Comparison of ENCODE assay signal across 18 cellular contexts in genomic region chr15:70034141-70034540, GRCh38.
"Had no signal": no experiment of that assay in that cellular context is flagged by ENCODE, and none has a peak within 500 bp of the region (broad histone marks: within the 10 kb centered on the region; RNA-seq: fewer than 3 reads in every experiment).

No MANE protein-coding gene starts in this region.

- H3K9me3 ChIP-seq: ascending aorta, esophagus muscularis mucosa, left ventricle myocardium inferior, psoas muscle, thoracic aorta had no signal

- H3K27me3 Mint-ChIP-seq: activated CD8-positive, alpha-beta T cell treated with anti-CD3 and anti-CD28 coated beads for 36 hours; T-helper 17 cell had no signal

- H3K36me3 Mint-ChIP-seq: WTC11 had no signal

- H3K27ac Mint-ChIP-seq: activated CD8-positive, alpha-beta T cell treated with anti-CD3 and anti-CD28 coated beads for 36 hours; activated T-cell treated with anti-CD3 and anti-CD28 coated beads, Interleukin-2, amount 50 U/mL, for 72 hours; T-helper 17 cell; WTC11 had no signal

- H3K4me3 ChIP-seq: ascending aorta, cardiac muscle cell, psoas muscle, thoracic aorta had no signal

- ATAC-seq: activated CD8-positive, alpha-beta T cell treated with anti-CD3 and anti-CD28 coated beads for 36 hours; activated T-cell treated with anti-CD3 and anti-CD28 coated beads, Interleukin-2, amount 50 U/mL, for 72 hours; T-helper 17 cell; WTC11 had no signal

- DNase-seq: activated CD4-positive, alpha-beta T cell treated with anti-CD3 and anti-CD28 coated beads for 4 hours; activated CD8-positive, alpha-beta memory T cell treated with anti-CD3 and anti-CD28 coated beads, Interleukin-2, amount 50 U/mL, for 48 hours; activated CD8-positive, alpha-beta T cell treated with anti-CD3 and anti-CD28 coated beads for 36 hours; activated gamma-delta T cell treated with Interleukin-2 at 50 U/mL for 16 hours; activated T-cell treated with anti-CD3 and anti-CD28 coated beads, Interleukin-2, amount 50 U/mL, for 72 hours; hippocampal formation; left ventricle myocardium inferior; mesendoderm; psoas muscle; stimulated activated CD4-positive, alpha-beta T cell treated with anti-CD3 and anti-CD28 coated beads, Interleukin-12 subunit alpha, Interleukin-12 subunit beta, amount 100 ng/mL, for 4 hours; stimulated activated CD4-positive, alpha-beta T cell treated with anti-CD3 and anti-CD28 coated beads, Interleukin-2, amount 100 ng/mL, for 24 hours; T-helper 17 cell had no signal

- H3K27me3 ChIP-seq: ascending aorta had no signal

- H3K36me3 ChIP-seq: ascending aorta, cardiac muscle cell, esophagus muscularis mucosa, left ventricle myocardium inferior, thoracic aorta had no signal

- H3K4me1 ChIP-seq: ascending aorta, psoas muscle had no signal

- H3K4me3 Mint-ChIP-seq: activated CD8-positive, alpha-beta T cell treated with anti-CD3 and anti-CD28 coated beads for 36 hours; activated T-cell treated with anti-CD3 and anti-CD28 coated beads, Interleukin-2, amount 50 U/mL, for 72 hours; nephron progenitor cell; T-helper 17 cell; WTC11 had no signal

- H3K9me3 Mint-ChIP-seq: activated CD8-positive, alpha-beta T cell treated with anti-CD3 and anti-CD28 coated beads for 36 hours; activated T-cell treated with anti-CD3 and anti-CD28 coated beads, Interleukin-2, amount 50 U/mL, for 72 hours; nephron progenitor cell; WTC11 had no signal

- H3K27ac ChIP-seq: ascending aorta, cardiac muscle cell, esophagus muscularis mucosa, left ventricle myocardium inferior, psoas muscle, thoracic aorta had no signal
